In genomic region chr1:206002833-206003532, GRCh38 we compare ENCODE assay signal across 9 cellular contexts. TPM values are rescaled to one million over a fixed set of nuclear protein-coding genes. Genes with fewer than 3 reads are reported as not detected.
A peak's percentile ranks its signal among the peaks of the same experiment; 100 is the strongest.
DNase-seq lines count a peak whose midpoint lies in the region; ATAC-seq and TF ChIP-seq lines count a peak whose summit lies in the region.
"Had no signal": no experiment of that assay in that cellular context is flagged by ENCODE, and none has a peak within 500 bp of the region (broad histone marks: within the 10 kb centered on the region; RNA-seq: fewer than 3 reads in every experiment).

TSS of gene RAB7B (minus strand) at chr1:206003395. CDS start at chr1:205994135, 9,260 bp downstream.

- ATAC-seq in left ventricle myocardium superior (peak; percentile 85), HG03565 (IDR thresholded peaks at IDR 0.05; ENCODE audit: unreplicated experiment) (no peak), HG03457 (IDR thresholded peaks at IDR 0.05; ENCODE audit: unreplicated experiment) (no peak), HG03095 (IDR thresholded peaks at IDR 0.05; ENCODE audit: unreplicated experiment) (no peak)

- no peaks in the 10 kb centered on the region for H3K9me3 ChIP-seq in adrenal gland (replicated peaks in 1 of 3)

- H3K27me3 ChIP-seq in adrenal gland, result no peaks in the 10 kb centered on the region

- H3K36me3 ChIP-seq in adrenal gland (replicated peaks in 1 of 2), result no peaks in the 10 kb centered on the region

- intact Hi-C loops in adrenal gland (cut with DNase I), result no loop called here
- intact Hi-C loops in left ventricle myocardium superior (cut with micrococcal nuclease), result no loop called here

- H3K4me1 ChIP-seq in adrenal gland (replicated peaks in 1 of 2), result peaks cover 0 to 14% of the 10 kb centered on the region in 2 donors

- H3K27ac ChIP-seq in adrenal gland, result peak within 1 kb of the TSS in 2 of 5 donors; percentile 42 to 49

- no peak for TF ChIP-seq POLR2A in adrenal gland (IDR thresholded peaks at IDR 0.05)

- peak within 1 kb of the TSS in 1 of 4 donors; percentile 23 for H3K4me3 ChIP-seq in adrenal gland
- H3K4me3 ChIP-seq in skeletal muscle cell (ENCODE audit: low read depth, low read length), result peak within 1 kb of the TSS; percentile 45

- DNase-seq in H4 (ENCODE audit: low spot score), result peak; percentile 50
- peak; percentile 42 to 73 (median 62) for DNase-seq in adrenal gland
- peak; percentile 71 for DNase-seq in left ventricle myocardium superior
- DNase-seq in skeletal muscle cell (ENCODE audit: low read depth), result peak; percentile 43
- DNase-seq in middle frontal gyrus (ENCODE audit: extremely low spot score, low spot score), result no peak

- 55 to 63% (median 58%) methylated on average over 5 to 10 of the region's 10 CpGs for WGBS in adrenal gland, 4 donors

- TF ChIP-seq CTCF in adrenal gland (IDR thresholded peaks at IDR 0.05), result no peak

RNA-seq across cellular contexts. Expression of gene RAB7B, which starts in this region (rescaled TPM):
- total RNA-seq in H4 (2014; rRNA removed; shearing (Covaris generic)), result 1.9 and 3.8 TPM in 2 replicates
- 1 to 10 TPM in 2 of 8 donors, under 1 TPM in 6; 0.17 to 1.9 (median 0.57) TPM for total RNA-seq in adrenal gland
- 1 to 10 TPM in 2 of 3 donors, under 1 TPM in 1; 0.88 to 3.5 (median 1.0) TPM for polyA plus RNA-seq in adrenal gland
- 1.6 TPM for total RNA-seq in left ventricle myocardium superior
- total RNA-seq: activated CD8-positive, alpha-beta memory T cell treated with anti-CD3 and anti-CD28 coated beads for 36 hours had no signal
